8 cellular contexts compared by ENCODE assay signal in the genomic region with DNA sequence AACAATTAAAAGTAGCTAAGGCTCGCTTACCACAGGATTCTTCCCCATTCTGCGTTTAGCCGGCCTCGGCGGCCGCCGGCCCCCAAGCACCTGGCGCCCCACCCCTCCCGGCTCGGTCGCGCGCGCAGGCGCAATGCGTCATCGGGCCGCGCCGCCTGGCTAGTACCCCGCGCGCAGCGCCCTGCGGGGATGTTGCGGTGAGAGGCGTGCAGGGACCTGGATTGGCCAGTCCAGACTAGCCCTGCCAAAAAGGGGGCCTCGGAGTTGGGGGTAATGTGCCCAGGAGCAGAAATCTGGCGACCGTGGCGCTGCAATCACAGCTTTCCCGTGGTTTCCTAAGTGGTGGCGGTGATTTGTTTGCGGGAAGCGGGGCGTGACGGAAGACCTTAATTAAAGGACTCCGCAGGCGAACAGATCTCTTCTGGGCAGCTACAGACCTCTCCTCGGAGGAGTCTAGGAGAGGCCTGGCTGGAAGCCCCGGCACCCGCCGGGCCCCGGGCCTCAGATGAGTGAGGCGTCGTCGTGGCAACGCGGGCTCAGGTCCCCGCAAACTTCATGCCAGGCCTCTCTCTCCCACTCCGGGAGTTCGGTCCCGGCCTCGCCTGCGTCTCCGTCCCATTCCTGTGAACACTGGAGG. TPM values are rescaled to one million over a fixed set of nuclear protein-coding genes. Genes with fewer than 3 reads are reported as not detected.
DNase-seq lines count a peak whose midpoint lies in the region; ATAC-seq, FAIRE-seq and TF ChIP-seq lines count a peak whose summit lies in the region.

No MANE protein-coding gene starts in this region.

- H4K91ac ChIP-seq in neuronal stem cell (ENCODE audit: low read depth, low read length, poor library complexity), result no peak overlapping the region

- H4K8ac ChIP-seq in neuronal stem cell (ENCODE audit: low read depth, low read length), result no peak overlapping the region

- ATAC-seq in GM21717 (IDR thresholded peaks at IDR 0.05; ENCODE audit: unreplicated experiment), result peak; percentile 83

- TF ChIP-seq POLR2A in Raji (IDR thresholded peaks at IDR 0.05; ENCODE audit: insufficient read depth, low read depth, low read length), result peak; percentile 84

- peak overlapping the region; percentile 96 for H2AFZ ChIP-seq in neuronal stem cell (ENCODE audit: low read length)

- H2BK120ac ChIP-seq in neuronal stem cell (ENCODE audit: low read depth, low read length), result no peak overlapping the region

- H3K9ac ChIP-seq in neuronal stem cell (ENCODE audit: low read depth, low read length, poor library complexity) (peak overlapping the region; percentile 90), subcutaneous abdominal adipose tissue (ENCODE audit: low read length in 5 of 5) (peak overlapping the region; percentile 77 to 95 (median 90))

- peak overlapping the region; percentile 84 for H3K4ac ChIP-seq in neuronal stem cell (ENCODE audit: low read length)

- H3K36me3 ChIP-seq in neuronal stem cell (replicated peaks in 1 of 2; ENCODE audit: control insufficient read depth in 2 of 2, insufficient read depth in 2 of 2, low read length in 2 of 2) (peaks cover 6 to 28% of the 10 kb centered on the region in 2 donors), subcutaneous abdominal adipose tissue (ENCODE audit: control insufficient read depth in 5 of 5, insufficient read depth in 5 of 5, low read length in 5 of 5) (peaks cover 2 to 15% (median 11%) of the 10 kb centered on the region in 5 donors)

- peak overlapping the region; percentile 97 for H3K4me3 ChIP-seq in Jurkat, Clone E6-1 (ENCODE audit: low read length)
- peak overlapping the region; percentile 87 to 95 for H3K4me3 ChIP-seq in neuronal stem cell (ENCODE audit: low read length in 2 of 2)
- peak overlapping the region; percentile 93 to 99 (median 98) for H3K4me3 ChIP-seq in subcutaneous abdominal adipose tissue (ENCODE audit: low read depth in 1 of 5, low read length in 5 of 5)

- H3K9me3 ChIP-seq in neuronal stem cell (replicated peaks in 1 of 2; ENCODE audit: control insufficient read depth in 2 of 2, insufficient read depth in 1 of 2, low read depth in 1 of 2, low read length in 2 of 2), result no peaks in the 10 kb centered on the region
- H3K9me3 ChIP-seq in subcutaneous abdominal adipose tissue (ENCODE audit: control insufficient read depth in 5 of 5, low read length in 5 of 5), result no peaks in the 10 kb centered on the region

- peak overlapping the region; percentile 57 for H2BK5ac ChIP-seq in neuronal stem cell (ENCODE audit: low read length)

- no peak overlapping the region for H2BK12ac ChIP-seq in neuronal stem cell (ENCODE audit: low read length)

- peak overlapping the region; percentile 84 for H2AK5ac ChIP-seq in neuronal stem cell (ENCODE audit: low read depth, low read length)

- H3K27me3 ChIP-seq in neuronal stem cell (ENCODE audit: control insufficient read depth in 3 of 3, insufficient read depth in 3 of 3, low read depth in 1 of 3, low read length in 3 of 3) (no peaks in the 10 kb centered on the region), subcutaneous abdominal adipose tissue (ENCODE audit: control insufficient read depth in 5 of 5, insufficient read depth in 4 of 5, low read length in 5 of 5) (no peaks in the 10 kb centered on the region)

- peak overlapping the region; percentile 80 for H3K23ac ChIP-seq in neuronal stem cell (ENCODE audit: low read depth, low read length, poor library complexity)

- WGBS in neuronal stem cell (ENCODE audit: extremely low coverage in 2 of 2, insufficient read length in 2 of 2, insufficient replicate concordance in 1 of 2), 2 donors, result no CpG with 5 or more reads among the region's 56 CpGs

- peak overlapping the region; percentile 84 for H3K18ac ChIP-seq in neuronal stem cell (ENCODE audit: low read length)

- H3K4me2 ChIP-seq in neuronal stem cell (ENCODE audit: insufficient read depth, low read length, poor library complexity, severe bottlenecking), result peak overlapping the region; percentile 97

- H3K79me1 ChIP-seq in neuronal stem cell (ENCODE audit: low read depth, low read length), result peaks cover 3% of the 10 kb centered on the region

- H3K27ac ChIP-seq in neuronal stem cell (replicated peaks; ENCODE audit: low read length), result peak overlapping the region; percentile 69
- peak overlapping the region; percentile 83 for H3K27ac ChIP-seq in subcutaneous abdominal adipose tissue (ENCODE audit: low read depth, low read length)

- H2BK15ac ChIP-seq in neuronal stem cell (ENCODE audit: low read length), result peak overlapping the region; percentile 39

- peak; percentile 64 for DNase-seq in DMS79 treated with DMSO at 0.1 percent for 48 hours (lab: John Stamatoyannopoulos, UW)
- DNase-seq in Jurkat, Clone E6-1 (ENCODE audit: low read depth, low spot score), result peak; percentile 71
- peak; percentile 71 for DNase-seq in activated gamma-delta T cell treated with anti-CD3 and anti-CD28 coated beads, Interleukin-2, amount 50 U/mL, for 16 hours (ENCODE audit: low read depth)
- peak; percentile 83 to 85 for DNase-seq in frontal cortex (ENCODE audit: low spot score in 2 of 2)
- peak; percentile 84 for DNase-seq in neuronal stem cell (ENCODE audit: low spot score)

- H3K4me1 ChIP-seq in neuronal stem cell (ENCODE audit: control insufficient read depth in 2 of 2, insufficient read depth in 1 of 2, low read depth in 1 of 2, low read length in 2 of 2) (peaks cover 0 to 7% of the 10 kb centered on the region in 2 donors), subcutaneous abdominal adipose tissue (ENCODE audit: control insufficient read depth in 5 of 5, insufficient read depth in 5 of 5, low read length in 5 of 5) (peaks cover 0 to 23% (median 13%) of the 10 kb centered on the region in 5 donors)

- H3K14ac ChIP-seq in neuronal stem cell (ENCODE audit: low read length), result peak overlapping the region; percentile 67

- no peak for FAIRE-seq in frontal cortex (lab: Jason Lieb, UNC)

RNA-seq across cellular contexts. Expression of gene TMEM237, which starts 0.6 kb away (rescaled TPM):
- polyA plus RNA-seq in Jurkat, Clone E6-1 (2012; ENCODE audit: insufficient read depth, insufficient read length), result 105 TPM
- total RNA-seq in frontal cortex, result 39.1 TPM
- 36.7 TPM for polyA plus RNA-seq in neuronal stem cell (2013, experiment 1 of 2)
- polyA plus RNA-seq in neuronal stem cell (2013, experiment 2 of 2), result 37.7 TPM

RNA-seq across cellular contexts. Expression of gene MPP4, which starts 55.7 kb away (rescaled TPM):
- polyA plus RNA-seq in Jurkat, Clone E6-1 (2012; ENCODE audit: insufficient read depth, insufficient read length), result not detected
- under 0.01 TPM for total RNA-seq in frontal cortex
- polyA plus RNA-seq in neuronal stem cell (2013, experiment 1 of 2), result 0.01 TPM
- not detected for polyA plus RNA-seq in neuronal stem cell (2013, experiment 2 of 2)

Comparison
In these comparisons a context has a peak if more than half of its experiments do, and no peak if none do; other contexts are left out.
1. Peak in every context shown above with its lines: DNase-seq, ATAC-seq, H3K4me3 ChIP-seq and H3K27ac ChIP-seq.